26 cellular contexts compared by ENCODE assay signal in the genomic region with DNA sequence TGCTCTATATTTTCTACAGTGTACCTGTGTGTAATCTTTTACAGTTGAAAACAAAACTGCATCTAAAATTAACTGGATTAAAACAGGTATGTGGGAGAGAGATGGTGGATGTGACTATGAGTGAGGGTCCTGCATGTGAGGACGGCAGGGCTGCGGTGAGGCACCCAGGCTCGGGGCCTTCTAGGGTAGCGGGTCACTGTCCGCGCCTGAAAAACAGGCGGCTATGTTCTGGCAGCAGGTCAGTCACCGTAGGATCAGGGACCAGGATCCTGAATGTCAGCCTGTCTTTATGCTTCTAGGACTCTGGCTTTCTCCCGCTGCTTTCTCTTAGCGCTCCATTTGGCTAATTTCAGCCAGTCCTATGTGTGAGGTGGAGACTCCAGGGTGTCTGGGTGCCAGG. TPM values are rescaled to one million over a fixed set of nuclear protein-coding genes. Genes with fewer than 3 reads are reported as not detected.
"Had no signal": no experiment of that assay in that cellular context is flagged by ENCODE, and none has a peak within 500 bp of the region (broad histone marks: within the 10 kb centered on the region; RNA-seq: fewer than 3 reads in every experiment).

No MANE protein-coding gene starts in this region.

- H3K36me3 ChIP-seq: heart left ventricle, lower lobe of right lung, prostate gland, tibial nerve had no signal

- H3K9ac ChIP-seq: parathyroid adenoma had no signal

- H3K79me2 ChIP-seq: parathyroid adenoma had no signal

- H3K4me1 Mint-ChIP-seq: mesothelial cell of epicardium had no signal

- H3K27me3 ChIP-seq: heart left ventricle, testis, tibial nerve had no signal

- DNase-seq: effector CD4-positive, alpha-beta T cell; foreskin melanocyte; heart left ventricle; hippocampal formation; lower lobe of right lung; natural killer cell; stimulated activated CD4-positive, alpha-beta T cell treated with anti-CD3 and anti-CD28 coated beads, Interleukin-2, amount 100 ng/mL, for 24 hours; stimulated activated CD4-positive, alpha-beta T cell treated with anti-CD3 and anti-CD28 coated beads, Interleukin-4, amount 100 ng/mL, for 4 hours; stimulated activated naive B cell treated with anti-CD40 and anti-IgM and Interleukin-4, amounts not matched to agents 10 μg/mL and 1 μg/mL and 100 μg/mL, for 72 hours; stimulated activated naive CD8-positive, alpha-beta T cell treated with anti-CD3 and anti-CD28 coated beads, Interleukin-15, amount 100 ng/mL, for 72 hours; testis had no signal

- H3K27ac ChIP-seq: coronary artery, lower lobe of right lung, parathyroid adenoma, prostate gland, testis, tibial nerve had no signal

- H2AFZ ChIP-seq: parathyroid adenoma had no signal

- FAIRE-seq: islet of Langerhans had no signal

- H3K4me3 ChIP-seq: coronary artery, heart left ventricle, lower lobe of right lung, prostate gland, testis, tibial nerve had no signal

- H3K9me3 Mint-ChIP-seq: memory B cell; mesothelial cell of epicardium; natural killer cell; stimulated activated naive B cell treated with anti-CD40 and anti-IgM and Interleukin-4, amounts not matched to agents 10 μg/mL and 1 μg/mL and 100 μg/mL, for 72 hours; stimulated activated naive CD8-positive, alpha-beta T cell treated with anti-CD3 and anti-CD28 coated beads, Interleukin-15, amount 100 ng/mL, for 72 hours had no signal

- H3K9me3 ChIP-seq: heart left ventricle, lower lobe of right lung, prostate gland, testis, tibial nerve had no signal

- H3K4me3 Mint-ChIP-seq: memory B cell; mesothelial cell of epicardium; natural killer cell; stimulated activated naive B cell treated with anti-CD40 and anti-IgM and Interleukin-4, amounts not matched to agents 10 μg/mL and 1 μg/mL and 100 μg/mL, for 72 hours; stimulated activated naive CD8-positive, alpha-beta T cell treated with anti-CD3 and anti-CD28 coated beads, Interleukin-15, amount 100 ng/mL, for 72 hours had no signal

- H3K4me1 ChIP-seq: prostate gland, testis, tibial nerve had no signal

- H3K27ac Mint-ChIP-seq: memory B cell; mesothelial cell of epicardium; natural killer cell; stimulated activated naive B cell treated with anti-CD40 and anti-IgM and Interleukin-4, amounts not matched to agents 10 μg/mL and 1 μg/mL and 100 μg/mL, for 72 hours; stimulated activated naive CD8-positive, alpha-beta T cell treated with anti-CD3 and anti-CD28 coated beads, Interleukin-15, amount 100 ng/mL, for 72 hours had no signal

- H3K36me3 Mint-ChIP-seq: memory B cell; natural killer cell; stimulated activated naive B cell treated with anti-CD40 and anti-IgM and Interleukin-4, amounts not matched to agents 10 μg/mL and 1 μg/mL and 100 μg/mL, for 72 hours had no signal

- ATAC-seq: left lobe of liver; lower lobe of right lung; natural killer cell; sciatic nerve; stimulated activated naive B cell treated with anti-CD40 and anti-IgM and Interleukin-4, amounts not matched to agents 10 μg/mL and 1 μg/mL and 100 μg/mL, for 72 hours; stimulated activated naive CD8-positive, alpha-beta T cell treated with anti-CD3 and anti-CD28 coated beads, Interleukin-15, amount 100 ng/mL, for 72 hours had no signal

RNA-seq across cellular contexts. Expression of a gene that starts 12.6 kb away (rescaled TPM):
- total RNA-seq: chondrocyte, glomerular endothelial cell, mucosa of gallbladder, myocyte, omental fat pad, sciatic nerve, subcutaneous adipose tissue, tibial nerve had no signal
